27 cellular contexts compared by ENCODE assay signal in the genomic region with DNA sequence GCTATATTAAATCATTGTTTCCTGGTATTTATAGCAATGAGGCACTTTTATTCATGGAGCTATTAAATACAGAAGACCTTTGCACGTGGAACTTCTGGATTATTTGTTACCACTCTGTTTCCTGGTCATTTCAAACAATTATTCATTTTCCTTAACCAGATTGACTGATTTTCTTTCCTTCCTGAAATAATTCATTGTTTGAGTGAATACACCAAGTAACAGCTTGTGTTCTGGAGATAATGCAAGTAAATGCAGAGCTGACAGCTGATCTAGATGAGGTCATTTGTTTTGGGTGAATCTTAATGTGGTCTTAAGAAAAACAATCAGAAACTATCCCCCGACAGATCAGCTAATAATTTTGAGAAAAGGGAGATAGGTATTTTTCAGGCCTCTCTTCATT.
"Had no signal": no experiment of that assay in that cellular context is flagged by ENCODE, and none has a peak within 500 bp of the region (broad histone marks: within the 10 kb centered on the region; RNA-seq: fewer than 3 reads in every experiment).

No MANE protein-coding gene starts in this region.

- H3K27me3 ChIP-seq: ascending aorta, body of pancreas, MG63 had no signal

- H3K4me3 ChIP-seq: ascending aorta, body of pancreas, MG63 had no signal

- H3K36me3 ChIP-seq: ascending aorta, MG63 had no signal

- H3K9me3 ChIP-seq: ascending aorta, body of pancreas, MG63 had no signal

- H3K4me1 ChIP-seq: ascending aorta, body of pancreas had no signal

- H3K27ac ChIP-seq: ascending aorta, body of pancreas had no signal

- ATAC-seq: activated CD8-positive, alpha-beta memory T cell treated with anti-CD3 and anti-CD28 coated beads, Interleukin-2, amount 10 ng/mL, durations not matched to agents 7 days and 5 days; body of pancreas; T-cell had no signal

- DNase-seq: activated B cell treated with CpG ODN at 0.5 μM for 24 hours; activated CD4-positive, alpha-beta T cell treated with anti-CD3 and anti-CD28 coated beads for 1 hour; activated CD4-positive, alpha-beta T cell treated with anti-CD3 and anti-CD28 coated beads, Interleukin-2, amount 10 ng/mL, durations not matched to agents 24 days and 14 days; activated CD4-positive, alpha-beta T cell treated with anti-CD3 and anti-CD28 coated beads, Interleukin-2, amount 50 U/mL, for 48 hours; activated CD8-positive, alpha-beta memory T cell treated with anti-CD3 and anti-CD28 coated beads, Interleukin-2, amount 10 ng/mL, durations not matched to agents 7 days and 5 days; activated effector memory CD4-positive, alpha-beta T cell treated with Interleukin-2 at 50 U/mL for 16 hours; activated naive CD4-positive, alpha-beta T cell; activated T-cell treated with anti-CD3 and anti-CD28 coated beads, Interleukin-2, amount 50 U/mL, for 24 hours; amniotic stem cell; body of pancreas; central memory CD4-positive, alpha-beta T cell; MG63; MV-4-11; NCI-H1092 treated with DMSO at 0.1 percent for 48 hours; NCI-H1417 treated with DMSO at 0.1 percent for 48 hours; NCI-H1694; NCI-H2029; NCI-H2107; NCI-H2171 treated with DMSO at 0.1 percent for 48 hours; NCI-H226; NCI-H526; NCI-H774; SHP77; T-cell; T-helper 2 cell; T1000 had no signal
